In the genomic region with DNA sequence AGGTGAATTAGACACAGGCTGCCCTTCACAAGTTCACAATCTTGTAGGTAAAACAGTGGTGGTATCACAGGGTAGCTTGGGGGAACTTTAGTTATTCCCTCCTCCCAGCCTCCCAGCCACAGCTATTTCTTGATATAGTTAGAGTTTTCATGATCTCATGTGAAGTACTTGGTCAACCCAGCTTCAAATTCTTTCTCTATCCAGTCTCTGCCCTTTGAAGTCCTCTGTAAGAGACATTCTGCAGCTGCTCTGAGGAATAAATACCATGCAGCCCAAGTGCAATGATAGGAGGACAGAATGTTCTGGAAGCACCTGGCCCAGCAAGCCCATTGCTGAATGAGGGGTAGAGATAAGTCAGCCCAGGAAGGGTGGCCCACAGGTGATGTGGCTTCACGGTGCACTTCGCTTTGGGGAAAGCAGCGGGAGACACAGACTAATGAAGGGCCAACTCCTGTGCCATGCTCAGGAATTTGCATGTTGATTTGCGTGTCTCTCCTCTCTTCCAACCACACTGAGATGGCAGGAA, we compare ENCODE assay signal across 1 cellular context.
TF ChIP-seq lines count a peak whose summit lies in the region.

No MANE protein-coding gene starts in this region.

TF ChIP-seq in GM23338, 12 proteins besides CTCF, POLR2A, EP300 and RAD21 (continued from another document):
- no peak for TF ChIP-seq EZH2 (IDR thresholded peaks at IDR 0.05; ENCODE audit: low read depth, unreplicated experiment)
- no peak for TF ChIP-seq CREB1 (CRISPR knock-in tag; IDR thresholded peaks at IDR 0.05; ENCODE audit: low read depth)
- TF ChIP-seq ZNF462 (CRISPR knock-in tag; IDR thresholded peaks at IDR 0.05): no peak
- TF ChIP-seq ZNF114 (CRISPR knock-in tag; IDR thresholded peaks at IDR 0.05): no peak
